ENCODE assay signal across 27 cellular contexts in genomic region chr12:64767495-64767894, GRCh38.
"Had no signal": no experiment of that assay in that cellular context is flagged by ENCODE, and none has a peak within 500 bp of the region (broad histone marks: within the 10 kb centered on the region; RNA-seq: fewer than 3 reads in every experiment).

No MANE protein-coding gene starts in this region.

- H3K4me3 ChIP-seq: colonic mucosa, esophagus muscularis mucosa, heart right ventricle, left lung, prostate gland, right atrium auricular region, sigmoid colon, testis, tibial artery, upper lobe of left lung had no signal

- H3K36me3 ChIP-seq: colonic mucosa, esophagus muscularis mucosa, heart right ventricle, left lung, prostate gland, right atrium auricular region, sigmoid colon, tibial artery, upper lobe of left lung had no signal

- ATAC-seq: heart right ventricle; left cardiac atrium; left lung; naive thymus-derived CD4-positive, alpha-beta T cell; stimulated activated memory B cell treated with anti-CD40 and anti-IgM and Interleukin-4, amounts not matched to agents 10 μg/mL and 1 μg/mL and 100 μg/mL, for 72 hours; stimulated activated naive CD8-positive, alpha-beta T cell treated with anti-CD3 and anti-CD28 coated beads, Interleukin-15, Interleukin-2, amounts not matched to agents 100 U/mL and 50 U/mL, for 24 hours had no signal

- H3K27me3 ChIP-seq: colonic mucosa, esophagus muscularis mucosa, heart right ventricle, left lung, right atrium auricular region, sigmoid colon, testis, tibial artery, upper lobe of left lung had no signal

- FAIRE-seq: endothelial cell of umbilical vein, urothelium cell line had no signal

- H3K9me3 ChIP-seq: colonic mucosa, esophagus muscularis mucosa, heart right ventricle, left lung, prostate gland, right atrium auricular region, sigmoid colon, testis, tibial artery, upper lobe of left lung had no signal

- DNase-seq: colonic mucosa; effector CD8-positive, alpha-beta T cell; endodermal cell; foreskin melanocyte; glutamatergic neuron; heart right ventricle; hypothalamus; left cardiac atrium; left lung; mesendoderm; midbrain; naive thymus-derived CD4-positive, alpha-beta T cell; nucleus accumbens; sigmoid colon; stimulated activated CD4-positive, alpha-beta T cell treated with anti-CD3 and anti-CD28 coated beads, Interleukin-2, amount 100 ng/mL, for 24 hours; stimulated activated CD4-positive, alpha-beta T cell treated with anti-CD3 and anti-CD28 coated beads, Interleukin-4, amount 100 ng/mL, for 4 hours; stimulated activated naive CD8-positive, alpha-beta T cell treated with anti-CD3 and anti-CD28 coated beads, Interleukin-15, Interleukin-2, amounts not matched to agents 100 U/mL and 50 U/mL, for 24 hours; substantia nigra; testis; tibial artery; upper lobe of left lung had no signal

- H3K4me1 ChIP-seq: colonic mucosa, esophagus muscularis mucosa, prostate gland, right atrium auricular region, sigmoid colon, testis, tibial artery, upper lobe of left lung had no signal

- H3K27ac ChIP-seq: colonic mucosa, esophagus muscularis mucosa, heart right ventricle, left lung, prostate gland, right atrium auricular region, sigmoid colon, testis, tibial artery, upper lobe of left lung had no signal
